ENCODE assay signal across 15 cellular contexts in the genomic region with DNA sequence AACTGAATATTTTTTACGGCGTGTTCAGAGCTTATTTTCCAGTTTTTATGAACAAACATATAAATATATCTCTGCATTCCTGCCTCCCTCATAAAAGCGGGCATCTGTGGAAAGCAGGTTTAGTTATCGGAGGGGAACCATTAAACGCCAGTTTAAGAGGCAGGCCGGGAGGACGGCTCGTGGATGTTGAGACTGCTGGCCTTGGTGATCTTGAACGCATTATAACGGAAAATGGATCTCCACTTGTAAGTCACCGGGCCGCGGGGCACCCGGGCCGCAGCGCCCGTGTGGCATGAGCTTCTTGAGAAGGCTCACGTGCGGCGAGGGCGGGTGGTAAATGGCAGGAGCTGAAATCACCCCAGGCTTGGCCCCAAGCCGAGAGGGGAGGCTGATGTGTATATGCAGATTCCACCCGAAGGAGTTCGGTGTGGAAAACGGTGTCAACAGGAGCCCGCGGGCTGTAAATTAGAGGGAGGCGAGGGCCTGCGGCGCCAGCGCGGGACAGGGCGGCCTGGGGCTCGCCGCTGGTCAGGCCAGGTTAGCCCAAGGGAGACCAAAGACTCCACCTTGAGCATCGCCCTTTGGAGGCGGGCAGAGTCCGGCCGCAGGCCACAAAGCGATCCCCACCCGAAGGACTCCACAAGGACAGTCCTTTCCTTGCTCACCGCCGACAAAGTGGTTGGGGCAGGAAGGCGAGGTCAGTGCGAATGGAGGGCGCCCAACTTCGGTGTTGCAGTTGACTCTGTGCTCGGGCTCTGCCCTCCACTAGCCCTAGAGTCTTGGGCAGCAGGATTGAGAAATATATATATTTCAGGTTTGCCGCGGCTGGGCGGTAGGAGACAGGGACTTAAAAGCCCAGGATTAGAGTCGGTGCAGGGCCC. TPM values are rescaled to one million over a fixed set of nuclear protein-coding genes. Genes with fewer than 3 reads are reported as not detected.
A peak's percentile ranks its signal among the peaks of the same experiment; 100 is the strongest.
DNase-seq lines count a peak whose midpoint lies in the region; ATAC-seq and TF ChIP-seq lines count a peak whose summit lies in the region.
"Had no signal": no experiment of that assay in that cellular context is flagged by ENCODE, and none has a peak within 500 bp of the region (broad histone marks: within the 10 kb centered on the region; RNA-seq: fewer than 3 reads in every experiment).

No MANE protein-coding gene starts in this region.

- no peak overlapping the region for H3K4me3 Mint-ChIP-seq in activated naive CD8-positive, alpha-beta T cell treated with anti-CD3 and anti-CD28 coated beads, Interleukin-2, amount 10 ng/mL, durations not matched to agents 7 days and 5 days
- no peak overlapping the region for H3K4me3 Mint-ChIP-seq in activated naive CD8-positive, alpha-beta T cell treated with anti-CD3 and anti-CD28 coated beads, Interleukin-2, amount 50 U/mL, for 24 hours
- H3K4me3 Mint-ChIP-seq in glutamatergic neuron (ENCODE audit: unreplicated experiment) (no peak overlapping the region), neural crest cell (peak overlapping the region; percentile 44)

- no peaks in the 10 kb centered on the region for H3K9me3 ChIP-seq in vagina
- H3K9me3 ChIP-seq: MG63, thyroid gland had no signal

- ATAC-seq in activated naive CD8-positive, alpha-beta T cell treated with anti-CD3 and anti-CD28 coated beads, Interleukin-2, amount 10 ng/mL, durations not matched to agents 7 days and 5 days (ENCODE audit: low read depth) = no peak
- no peak for ATAC-seq in activated naive CD8-positive, alpha-beta T cell treated with anti-CD3 and anti-CD28 coated beads, Interleukin-2, amount 50 U/mL, for 24 hours

- POLR2A ChIA-PET in activated naive CD8-positive, alpha-beta T cell treated with anti-CD3 and anti-CD28 coated beads, Interleukin-2, amount 10 ng/mL, durations not matched to agents 7 days and 5 days (lab: Charles Lee) = no interaction called here

- no peak for DNase-seq in activated naive CD8-positive, alpha-beta T cell treated with anti-CD3 and anti-CD28 coated beads, Interleukin-2, amount 10 ng/mL, durations not matched to agents 7 days and 5 days
- DNase-seq in activated naive CD8-positive, alpha-beta T cell treated with anti-CD3 and anti-CD28 coated beads, Interleukin-2, amount 50 U/mL, for 24 hours = no peak
- DNase-seq in glutamatergic neuron = peak; percentile 19
- DNase-seq in neural crest cell (ENCODE audit: low read depth, low spot score) = no peak
- no peak for DNase-seq in vagina (ENCODE audit: extremely low spot score in 2 of 2)
- no peak for DNase-seq in activated T-cell treated with anti-CD3 and anti-CD28 coated beads, Interleukin-2, amount 50 U/mL, for 1 hour
- no peak for DNase-seq in central memory CD4-positive, alpha-beta T cell
- DNase-seq in amygdala (lab: John Stamatoyannopoulos, UW) = no peak
- DNase-seq: brain microvascular endothelial cell, EL, MG63, occipital lobe, T-helper 2 cell, thyroid gland had no signal

- H3K9me3 Mint-ChIP-seq in activated naive CD8-positive, alpha-beta T cell treated with anti-CD3 and anti-CD28 coated beads, Interleukin-2, amount 10 ng/mL, durations not matched to agents 7 days and 5 days = peaks cover 6% of the 10 kb centered on the region
- H3K9me3 Mint-ChIP-seq in activated naive CD8-positive, alpha-beta T cell treated with anti-CD3 and anti-CD28 coated beads, Interleukin-2, amount 50 U/mL, for 24 hours = peaks cover 4% of the 10 kb centered on the region
- H3K9me3 Mint-ChIP-seq in glutamatergic neuron (ENCODE audit: unreplicated experiment) (peaks cover 23% of the 10 kb centered on the region), neural crest cell (no peaks in the 10 kb centered on the region)

- TF ChIP-seq POLR2A in vagina (IDR thresholded peaks at IDR 0.05) = no peak

- intact Hi-C loops in vagina (cut with DNase I) = no loop called here

- peaks cover 21% of the 10 kb centered on the region for H3K4me1 ChIP-seq in vagina

- H3K4me3 ChIP-seq in vagina = peak overlapping the region; percentile 56 to 66

- H3K36me3 ChIP-seq in vagina = no peaks in the 10 kb centered on the region
- H3K36me3 ChIP-seq: brain microvascular endothelial cell, MG63, thyroid gland had no signal

- no peaks in the 10 kb centered on the region for H3K27me3 ChIP-seq in vagina
- H3K27me3 ChIP-seq: MG63 had no signal

- peaks cover 13% of the 10 kb centered on the region for H3K4me1 Mint-ChIP-seq in activated naive CD8-positive, alpha-beta T cell treated with anti-CD3 and anti-CD28 coated beads, Interleukin-2, amount 10 ng/mL, durations not matched to agents 7 days and 5 days
- H3K4me1 Mint-ChIP-seq in activated naive CD8-positive, alpha-beta T cell treated with anti-CD3 and anti-CD28 coated beads, Interleukin-2, amount 50 U/mL, for 24 hours = peaks cover 19% of the 10 kb centered on the region
- H3K4me1 Mint-ChIP-seq in glutamatergic neuron (ENCODE audit: low read depth, unreplicated experiment) (peaks cover 3% of the 10 kb centered on the region), neural crest cell (peaks cover 7% of the 10 kb centered on the region)

- TF ChIP-seq CTCF in glutamatergic neuron (IDR thresholded peaks at IDR 0.05; ENCODE audit: partially characterized antibody, unreplicated experiment) (no peak), neural crest cell (conservative IDR thresholded peaks at IDR 0.05) (no peak), vagina (IDR thresholded peaks at IDR 0.05) (no peak)

- H3K27ac ChIP-seq in vagina = peak overlapping the region; percentile 55
- H3K27ac ChIP-seq: brain microvascular endothelial cell had no signal

- H3K27ac Mint-ChIP-seq in activated naive CD8-positive, alpha-beta T cell treated with anti-CD3 and anti-CD28 coated beads, Interleukin-2, amount 10 ng/mL, durations not matched to agents 7 days and 5 days = peak overlapping the region; percentile 38
- no peak overlapping the region for H3K27ac Mint-ChIP-seq in activated naive CD8-positive, alpha-beta T cell treated with anti-CD3 and anti-CD28 coated beads, Interleukin-2, amount 50 U/mL, for 24 hours
- H3K27ac Mint-ChIP-seq in glutamatergic neuron (ENCODE audit: unreplicated experiment) (no peak overlapping the region), neural crest cell (ENCODE audit: unreplicated experiment) (no peak overlapping the region)

- peaks cover 4% of the 10 kb centered on the region for H3K36me3 Mint-ChIP-seq in activated naive CD8-positive, alpha-beta T cell treated with anti-CD3 and anti-CD28 coated beads, Interleukin-2, amount 10 ng/mL, durations not matched to agents 7 days and 5 days
- peaks cover 11% of the 10 kb centered on the region for H3K36me3 Mint-ChIP-seq in activated naive CD8-positive, alpha-beta T cell treated with anti-CD3 and anti-CD28 coated beads, Interleukin-2, amount 50 U/mL, for 24 hours (ENCODE audit: low read depth)
- H3K36me3 Mint-ChIP-seq in glutamatergic neuron (ENCODE audit: unreplicated experiment) = no peaks in the 10 kb centered on the region
- H3K36me3 Mint-ChIP-seq in neural crest cell (ENCODE audit: low read depth) = peaks cover 5% of the 10 kb centered on the region

- H3K27me3 Mint-ChIP-seq in activated naive CD8-positive, alpha-beta T cell treated with anti-CD3 and anti-CD28 coated beads, Interleukin-2, amount 10 ng/mL, durations not matched to agents 7 days and 5 days = peaks cover 89% of the 10 kb centered on the region
- H3K27me3 Mint-ChIP-seq in activated naive CD8-positive, alpha-beta T cell treated with anti-CD3 and anti-CD28 coated beads, Interleukin-2, amount 50 U/mL, for 24 hours = peaks cover 87% of the 10 kb centered on the region
- H3K27me3 Mint-ChIP-seq in glutamatergic neuron (ENCODE audit: unreplicated experiment) = peaks cover 50% of the 10 kb centered on the region
- H3K27me3 Mint-ChIP-seq in neural crest cell (ENCODE audit: low read depth) = peaks cover 97% of the 10 kb centered on the region

RNA-seq across cellular contexts. Expression of a gene that starts 1.3 kb away (rescaled TPM):
- total RNA-seq in activated naive CD8-positive, alpha-beta T cell treated with anti-CD3 and anti-CD28 coated beads, Interleukin-2, amount 10 ng/mL, durations not matched to agents 7 days and 5 days = not detected
- total RNA-seq in glutamatergic neuron (ENCODE audit: unreplicated experiment) (not detected), neural crest cell (not detected in 2 replicates), vagina (26.0 TPM)
- total RNA-seq: occipital lobe, OCI-LY7 had no signal

Comparison
In these comparisons a context has a peak if more than half of its experiments do, and no peak if none do; other contexts are left out.
1. RNA of a gene that starts 1.3 kb away (total RNA-seq): 26.0 TPM in vagina (single experiment); not detected in glutamatergic neuron (single experiment), not detected in activated naive CD8-positive, alpha-beta T cell treated with anti-CD3 and anti-CD28 coated beads, Interleukin-2, amount 10 ng/mL, durations not matched to agents 7 days and 5 days and not detected in neural crest cell; every median in the first group is over 10 times any median in the second.